In the genomic region with DNA sequence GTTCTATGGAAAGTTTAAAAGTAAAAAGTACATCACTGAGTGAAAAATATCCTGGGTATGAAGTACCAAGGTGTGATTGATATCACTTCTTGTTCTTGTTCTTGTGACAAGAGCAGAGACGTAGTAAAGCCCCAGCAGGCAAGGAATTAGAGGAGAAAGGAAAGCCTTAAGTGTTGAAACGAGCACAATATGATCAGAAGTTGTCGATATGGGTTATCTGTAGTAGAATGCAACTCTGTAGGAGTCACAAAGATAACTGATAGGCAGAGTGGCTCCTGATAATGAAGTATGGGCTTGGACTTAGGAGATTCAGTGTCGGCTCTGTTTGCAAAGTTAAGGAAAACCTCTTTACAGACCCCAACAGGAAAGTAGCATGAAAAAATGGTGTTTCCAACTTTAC, we compare ENCODE assay signal across 32 cellular contexts.
"Had no signal": no experiment of that assay in that cellular context is flagged by ENCODE, and none has a peak within 500 bp of the region (broad histone marks: within the 10 kb centered on the region; RNA-seq: fewer than 3 reads in every experiment).

No MANE protein-coding gene starts in this region.

- H3K4me1 ChIP-seq: adrenal gland, body of pancreas, breast epithelium had no signal

- H3K27me3 ChIP-seq: adrenal gland, body of pancreas, brain microvascular endothelial cell, breast epithelium had no signal

- H3K9me3 ChIP-seq: adrenal gland, body of pancreas, breast epithelium had no signal

- H3K27ac ChIP-seq: adrenal gland, body of pancreas, brain microvascular endothelial cell, breast epithelium, VCaP had no signal

- ATAC-seq: activated CD8-positive, alpha-beta T cell treated with anti-CD3 and anti-CD28 coated beads for 36 hours; activated naive CD4-positive, alpha-beta T cell treated with anti-CD3 and anti-CD28 coated beads, Interleukin-2, amount 50 U/mL, for 72 hours; activated T-cell treated with anti-CD3 and anti-CD28 coated beads, Interleukin-2, amount 50 U/mL, for 4 hours; activated T-cell treated with anti-CD3 and anti-CD28 coated beads, Interleukin-2, amount 50 U/mL, for 72 hours; activated T-helper 17 cell treated with anti-CD3 and anti-CD28 coated beads, Interleukin-2, amount 50 U/mL, for 72 hours; body of pancreas had no signal

- DNase-seq: activated B cell treated with CpG ODN at 0.5 μM for 24 hours; activated CD4-positive, alpha-beta memory T cell treated with anti-CD3 and anti-CD28 coated beads for 36 hours; activated CD4-positive, alpha-beta T cell treated with anti-CD3 and anti-CD28 coated beads for 4 hours; activated CD4-positive, alpha-beta T cell treated with anti-CD3 and anti-CD28 coated beads, Interleukin-2, amount 10 ng/mL, durations not matched to agents 24 days and 14 days; activated CD4-positive, alpha-beta T cell treated with anti-CD3 and anti-CD28 coated beads, Interleukin-2, amount 50 U/mL, for 1 hour; activated CD4-positive, alpha-beta T cell treated with anti-CD3 and anti-CD28 coated beads, Interleukin-2, amount 50 U/mL, for 4 hours; activated CD4-positive, CD25-positive, alpha-beta regulatory T cell treated with anti-CD3 and anti-CD28 coated beads, Interleukin-2, amount 50 U/mL, for 72 hours; activated CD8-positive, alpha-beta memory T cell treated with anti-CD3 and anti-CD28 coated beads, Interleukin-2, amount 50 U/mL, for 4 hours; activated CD8-positive, alpha-beta T cell treated with anti-CD3 and anti-CD28 coated beads for 36 hours; activated effector memory CD4-positive, alpha-beta T cell treated with anti-CD3 and anti-CD28 coated beads, Interleukin-2, amount 50 U/mL, for 16 hours; activated gamma-delta T cell treated with Interleukin-2 at 50 U/mL for 16 hours; activated naive CD4-positive, alpha-beta T cell; activated naive CD4-positive, alpha-beta T cell treated with anti-CD3 and anti-CD28 coated beads for 36 hours; activated naive CD4-positive, alpha-beta T cell treated with anti-CD3 and anti-CD28 coated beads, Interleukin-2, amount 50 U/mL, for 16 hours; activated naive CD8-positive, alpha-beta T cell treated with anti-CD3 and anti-CD28 coated beads for 36 hours; activated T-cell treated with anti-CD3 and anti-CD28 coated beads for 4 hours; activated T-cell treated with anti-CD3 and anti-CD28 coated beads, Interleukin-2, amount 50 U/mL, for 1 hour; activated T-cell treated with anti-CD3 and anti-CD28 coated beads, Interleukin-2, amount 50 U/mL, for 4 hours; activated T-cell treated with anti-CD3 and anti-CD28 coated beads, Interleukin-2, amount 50 U/mL, for 72 hours; adrenal gland; amniotic stem cell; aorta; body of pancreas; brain microvascular endothelial cell; central memory CD4-positive, alpha-beta T cell; T-helper 1 cell; T-helper 2 cell; T-helper 9 cell had no signal

- H3K4me3 ChIP-seq: adrenal gland, body of pancreas, breast epithelium had no signal

- H3K36me3 ChIP-seq: adrenal gland, brain microvascular endothelial cell, breast epithelium had no signal
